ENCODE assay signal across 8 cellular contexts in the genomic region with DNA sequence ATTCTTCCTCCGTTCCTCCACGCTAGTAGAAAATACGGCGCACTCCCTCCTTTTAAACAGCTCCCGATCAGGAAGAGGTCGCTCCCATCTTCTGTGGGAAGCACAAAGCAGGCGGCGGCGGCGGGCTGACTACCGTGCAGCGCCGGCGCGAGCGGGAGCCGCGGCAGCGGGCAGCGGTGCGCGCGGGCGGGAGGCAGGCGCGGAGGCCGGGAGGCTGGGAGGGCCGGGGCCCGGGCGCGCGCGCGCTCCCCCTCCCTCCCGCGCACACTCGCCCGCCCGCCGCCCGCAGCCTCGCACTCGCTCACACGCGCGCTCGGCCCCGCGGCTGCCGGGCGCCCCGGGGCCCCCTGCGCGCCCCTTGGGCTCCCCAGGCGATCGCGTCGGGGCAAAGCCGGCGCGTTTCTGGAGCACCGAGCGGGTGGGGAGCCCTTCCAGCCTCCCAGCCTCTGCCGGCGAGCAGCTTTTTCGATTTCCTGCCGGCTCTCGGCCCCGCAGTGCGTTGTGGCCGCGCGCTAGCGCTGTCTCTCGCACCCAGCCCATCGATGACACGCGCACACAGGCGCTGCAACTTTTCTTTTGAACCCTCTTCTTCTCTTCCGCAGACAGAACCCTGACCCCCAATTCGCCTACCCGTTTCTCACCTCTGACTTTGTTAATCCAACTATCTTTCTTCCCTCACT. TPM values are rescaled to one million over a fixed set of nuclear protein-coding genes. Genes with fewer than 3 reads are reported as not detected.
DNase-seq lines count a peak whose midpoint lies in the region; ATAC-seq lines count a peak whose summit lies in the region.

A gene (minus strand): TSS at position 165 of the 680 bp plus-strand sequence.

- peaks cover 6% of the 10 kb centered on the region for H3K9me3 Mint-ChIP-seq in central memory CD8-positive, alpha-beta T cell
- no peaks in the 10 kb centered on the region for H3K9me3 Mint-ChIP-seq in stimulated activated memory B cell treated with anti-CD40 and anti-IgM and Interleukin-4, amounts not matched to agents 10 μg/mL and 1 μg/mL and 100 μg/mL, for 72 hours

- peaks cover 2% of the 10 kb centered on the region for H3K36me3 Mint-ChIP-seq in central memory CD8-positive, alpha-beta T cell (ENCODE audit: insufficient read depth)
- no peaks in the 10 kb centered on the region for H3K36me3 Mint-ChIP-seq in stimulated activated memory B cell treated with anti-CD40 and anti-IgM and Interleukin-4, amounts not matched to agents 10 μg/mL and 1 μg/mL and 100 μg/mL, for 72 hours

- peaks cover 30% of the 10 kb centered on the region for H3K27me3 Mint-ChIP-seq in central memory CD8-positive, alpha-beta T cell
- peaks cover 50% of the 10 kb centered on the region for H3K27me3 Mint-ChIP-seq in stimulated activated memory B cell treated with anti-CD40 and anti-IgM and Interleukin-4, amounts not matched to agents 10 μg/mL and 1 μg/mL and 100 μg/mL, for 72 hours

- peak within 1 kb of the TSS; percentile 13 for H3K27ac Mint-ChIP-seq in central memory CD8-positive, alpha-beta T cell (ENCODE audit: low read depth)
- H3K27ac Mint-ChIP-seq in stimulated activated memory B cell treated with anti-CD40 and anti-IgM and Interleukin-4, amounts not matched to agents 10 μg/mL and 1 μg/mL and 100 μg/mL, for 72 hours: no peak within 1 kb of the TSS

- peak within 1 kb of the TSS; percentile 29 for H3K4me3 Mint-ChIP-seq in central memory CD8-positive, alpha-beta T cell
- peak within 1 kb of the TSS; percentile 37 for H3K4me3 Mint-ChIP-seq in stimulated activated memory B cell treated with anti-CD40 and anti-IgM and Interleukin-4, amounts not matched to agents 10 μg/mL and 1 μg/mL and 100 μg/mL, for 72 hours

- peaks cover 6% of the 10 kb centered on the region for H3K4me1 Mint-ChIP-seq in central memory CD8-positive, alpha-beta T cell
- peaks cover 15% of the 10 kb centered on the region for H3K4me1 Mint-ChIP-seq in stimulated activated memory B cell treated with anti-CD40 and anti-IgM and Interleukin-4, amounts not matched to agents 10 μg/mL and 1 μg/mL and 100 μg/mL, for 72 hours

- DNase-seq in AG20443 (ENCODE audit: low spot score) (peak; percentile 89), NCI-H748 (lab: John Stamatoyannopoulos, UW; ENCODE audit: unreplicated experiment) (peak; percentile 79), left lobe of liver (ENCODE audit: low spot score) (no peak), GM19238 (ENCODE audit: insufficient read length, low spot score) (no peak)
- no peak for DNase-seq in central memory CD8-positive, alpha-beta T cell (ENCODE audit: low spot score in 2 of 2)

- ATAC-seq in GM18909 (IDR thresholded peaks at IDR 0.05; ENCODE audit: poor library complexity, unreplicated experiment): peak; percentile 37
- ATAC-seq in central memory CD8-positive, alpha-beta T cell (replicated peaks; ENCODE audit: extremely low read depth, poor library complexity, severe bottlenecking): no peak
- peak; percentile 60 for ATAC-seq in left lobe of liver
- peak; percentile 31 for ATAC-seq in stimulated activated memory B cell treated with anti-CD40 and anti-IgM and Interleukin-4, amounts not matched to agents 10 μg/mL and 1 μg/mL and 100 μg/mL, for 72 hours
- ATAC-seq in GM18873 (IDR thresholded peaks at IDR 0.05; ENCODE audit: low FRiP score, unreplicated experiment): no peak

RNA-seq across cellular contexts. Expression of the gene that starts here (rescaled TPM):
- total RNA-seq in left lobe of liver: 6.0 TPM

Comparison
In these comparisons a context has a peak if more than half of its experiments do, and no peak if none do; other contexts are left out.
1. DNase-seq: peak in AG20443 (single experiment) and NCI-H748 (single experiment); none in central memory CD8-positive, alpha-beta T cell (0 of 2), left lobe of liver (single experiment) and GM19238 (single experiment).
2. ATAC-seq: peak in GM18909 (single experiment), left lobe of liver (single experiment) and stimulated activated memory B cell treated with anti-CD40 and anti-IgM and Interleukin-4, amounts not matched to agents 10 μg/mL and 1 μg/mL and 100 μg/mL, for 72 hours (single experiment); none in central memory CD8-positive, alpha-beta T cell (single experiment) and GM18873 (single experiment).